Comparison of ENCODE assay signal across 8 cellular contexts in genomic region chr7:6256709-6257535, GRCh38. TPM values are rescaled to one million over a fixed set of nuclear protein-coding genes. Genes with fewer than 3 reads are reported as not detected.
DNase-seq lines count a peak whose midpoint lies in the region; ATAC-seq and TF ChIP-seq lines count a peak whose summit lies in the region.

No MANE protein-coding gene starts in this region.

- no peak for TF ChIP-seq CTCF in GM12865 (IDR thresholded peaks at IDR 0.05; ENCODE audit: insufficient read depth, low read depth, low read length, missing control alignments)
- TF ChIP-seq CTCF in Loucy (conservative IDR thresholded peaks at IDR 0.05; ENCODE audit: low read length): no peak
- TF ChIP-seq CTCF in brain microvascular endothelial cell (IDR thresholded peaks at IDR 0.05; ENCODE audit: low read depth, low read length, missing control alignments): no peak
- TF ChIP-seq CTCF in osteoblast (IDR thresholded peaks at IDR 0.05; ENCODE audit: extremely low read depth, low read depth, low read length): no peak

- DNase-seq in GM12865 (ENCODE audit: low read depth) (peak; percentile 89), brain microvascular endothelial cell (peak; percentile 89), osteoblast (ENCODE audit: insufficient read length, low spot score, missing footprints) (peak; percentile 57), NCI-H526 treated with DMSO at 0.1 percent for 48 hours (lab: John Stamatoyannopoulos, UW) (no peak), NCI-H2227 (lab: John Stamatoyannopoulos, UW; ENCODE audit: unreplicated experiment) (no peak), NCI-H1694 treated with DMSO at 0.1 percent for 48 hours (lab: John Stamatoyannopoulos, UW) (no peak)

- no peaks in the 10 kb centered on the region for H3K9me2 ChIP-seq in Loucy (replicated peaks; ENCODE audit: low read depth, low read length)

- H3K4me1 ChIP-seq in Loucy (ENCODE audit: insufficient read depth, low read length, poor library complexity, severe bottlenecking) (peaks cover 44% of the 10 kb centered on the region), osteoblast (ENCODE audit: insufficient read depth, low read length) (peaks cover 89% of the 10 kb centered on the region)

- H3K27ac ChIP-seq in brain microvascular endothelial cell (peak overlapping the region; percentile 93), osteoblast (ENCODE audit: low read depth, low read length) (peak overlapping the region; percentile 98)

- H3K36me3 ChIP-seq in Loucy (ENCODE audit: insufficient read depth, low read length) (no peaks in the 10 kb centered on the region), brain microvascular endothelial cell (replicated peaks) (no peaks in the 10 kb centered on the region), osteoblast (ENCODE audit: insufficient read depth, low read length) (no peaks in the 10 kb centered on the region)

- H3F3A ChIP-seq in Loucy (ENCODE audit: low read depth): peaks cover under 1% of the 10 kb centered on the region; the same call in 1 of the 2 replicates

- H3K9me3 ChIP-seq in Loucy (ENCODE audit: insufficient read depth, low read depth, low read length) (no peaks in the 10 kb centered on the region), osteoblast (ENCODE audit: low read depth, low read length) (no peaks in the 10 kb centered on the region)

- no peak overlapping the region for H2AFZ ChIP-seq in Loucy (ENCODE audit: low read length)
- no peak overlapping the region for H2AFZ ChIP-seq in osteoblast (ENCODE audit: low read length)

- peak overlapping the region; percentile 26 for H3K9ac ChIP-seq in Loucy (ENCODE audit: low read depth, low read length, poor library complexity, severe bottlenecking)

- H4K20me1 ChIP-seq in Loucy (ENCODE audit: insufficient read depth, low read length, poor library complexity, severe bottlenecking) (no peaks in the 10 kb centered on the region), osteoblast (ENCODE audit: insufficient read depth, low read length) (no peaks in the 10 kb centered on the region)

- H3K4me2 ChIP-seq in Loucy (ENCODE audit: low read depth, low read length, poor library complexity, severe bottlenecking): peak overlapping the region; percentile 62
- H3K4me2 ChIP-seq in osteoblast (ENCODE audit: insufficient read depth, low read length): peak overlapping the region; percentile 79

- peak overlapping the region; percentile 25; the same call in 1 of the 2 replicates for H3K4me3 ChIP-seq in GM12865 (ENCODE audit: low read depth, low read length)
- H3K4me3 ChIP-seq in Loucy (ENCODE audit: low read length, poor library complexity, severe bottlenecking): peak overlapping the region; percentile 44
- peak overlapping the region; percentile 2 for H3K4me3 ChIP-seq in brain microvascular endothelial cell (ENCODE audit: low read depth, low read length)
- H3K4me3 ChIP-seq in osteoblast (ENCODE audit: insufficient read depth, low read length): peak overlapping the region; percentile 50

- no peaks in the 10 kb centered on the region; the same call in 1 of the 2 replicates for H3K79me2 ChIP-seq in Loucy (ENCODE audit: insufficient read depth, low read length)
- H3K79me2 ChIP-seq in osteoblast (ENCODE audit: insufficient read depth, low read length): peaks cover 77% of the 10 kb centered on the region

- ATAC-seq in GM21717 (IDR thresholded peaks at IDR 0.05; ENCODE audit: unreplicated experiment): peak; percentile 80

- in situ Hi-C loops in brain microvascular endothelial cell (cut with HindIII; ENCODE audit: low pct_ligation_motif_present, low sequenced_read_pairs): no loop called here

- no peaks in the 10 kb centered on the region for H3K27me3 ChIP-seq in Loucy (ENCODE audit: insufficient read depth, low read length, poor library complexity, severe bottlenecking)
- H3K27me3 ChIP-seq in brain microvascular endothelial cell (replicated peaks): no peaks in the 10 kb centered on the region
- no peaks in the 10 kb centered on the region for H3K27me3 ChIP-seq in osteoblast (ENCODE audit: insufficient read depth, low read length)

RNA-seq across cellular contexts. Expression of gene CYTH3, which starts 15.5 kb away (rescaled TPM):
- total RNA-seq in osteoblast: 89.4 and 94.3 TPM in 2 replicates

Comparison
In these comparisons a context has a peak if more than half of its experiments do, and no peak if none do; other contexts are left out.
1. DNase-seq: peak in GM12865 (single experiment), brain microvascular endothelial cell (single experiment) and osteoblast (single experiment); none in NCI-H526 treated with DMSO at 0.1 percent for 48 hours (single experiment), NCI-H2227 (single experiment) and NCI-H1694 treated with DMSO at 0.1 percent for 48 hours (single experiment).
2. Peak in every context shown above with its lines, with median percentiles within 50 percentile points of each other: H3K4me3 ChIP-seq.